In genomic region chr2:208311954-208312353, GRCh38 we compare ENCODE assay signal across 9 cellular contexts. TPM values are rescaled to one million over a fixed set of nuclear protein-coding genes. Genes with fewer than 3 reads are reported as not detected.
DNase-seq lines count a peak whose midpoint lies in the region; ATAC-seq and TF ChIP-seq lines count a peak whose summit lies in the region.
"Had no signal": no experiment of that assay in that cellular context is flagged by ENCODE, and none has a peak within 500 bp of the region (broad histone marks: within the 10 kb centered on the region; RNA-seq: fewer than 3 reads in every experiment).

No MANE protein-coding gene starts in this region.

- peaks cover 15% of the 10 kb centered on the region for H3K36me3 ChIP-seq in mammary epithelial cell (ENCODE audit: insufficient read depth, low read length)

- no peaks in the 10 kb centered on the region for H3K27me3 Mint-ChIP-seq in MCF 10A (ENCODE audit: insufficient read depth, unreplicated experiment)
- H3K27me3 Mint-ChIP-seq in IgD-negative memory B cell: no peaks in the 10 kb centered on the region
- no peaks in the 10 kb centered on the region for H3K27me3 Mint-ChIP-seq in glutamatergic neuron (ENCODE audit: unreplicated experiment)

- CTCF ChIA-PET in mammary epithelial cell (lab: Charles Lee; ENCODE audit: low non-redundant PET) (no interaction called here), MCF 10A (lab: Yijun Ruan, JAX) (interaction anchor here (0.7 kb wide), 1 partner anchor 137 kb away, joined by 4 read pairs; no protein-coding TSS in a partner anchor)

- no peaks in the 10 kb centered on the region for H3K79me2 ChIP-seq in mammary epithelial cell (ENCODE audit: insufficient read depth, low read length)

- DNase-seq in mammary epithelial cell (peak; percentile 5), MCF 10A (ENCODE audit: unreplicated experiment) (no peak), NOMO-1 treated with DMSO at 0.1 percent for 48 hours (lab: John Stamatoyannopoulos, UW; ENCODE audit: unreplicated experiment) (no peak), T-helper 9 cell (no peak), glutamatergic neuron (no peak)
- DNase-seq in effector CD4-positive, alpha-beta T cell: no peak
- DNase-seq: AML-193 had no signal

- H3K36me3 Mint-ChIP-seq in MCF 10A (ENCODE audit: insufficient read depth, unreplicated experiment) (peaks cover 35% of the 10 kb centered on the region), IgD-negative memory B cell (peaks cover 6% of the 10 kb centered on the region), glutamatergic neuron (ENCODE audit: unreplicated experiment) (peaks cover 5% of the 10 kb centered on the region)

- H2AFZ ChIP-seq in mammary epithelial cell (ENCODE audit: low read depth, low read length): no peak overlapping the region

- no peak overlapping the region for H3K4me2 ChIP-seq in mammary epithelial cell (ENCODE audit: insufficient read depth, low read depth, low read length)

- no peak overlapping the region for H3K4me3 ChIP-seq in mammary epithelial cell (replicated peaks in 1 of 3; ENCODE audit: insufficient read depth in 1 of 3, low read depth in 2 of 3, low read length in 3 of 3)

- H3K4me1 Mint-ChIP-seq in MCF 10A (ENCODE audit: insufficient read depth, unreplicated experiment) (peaks cover 7% of the 10 kb centered on the region), IgD-negative memory B cell (peaks cover 21 to 38% (median 24%) of the 10 kb centered on the region in 3 donors), glutamatergic neuron (ENCODE audit: low read depth, unreplicated experiment) (no peaks in the 10 kb centered on the region)

- no peak overlapping the region for H3K27ac ChIP-seq in mammary epithelial cell (ENCODE audit: insufficient read depth, low read depth, low read length)

- H3K4me3 Mint-ChIP-seq in MCF 10A (ENCODE audit: unreplicated experiment) (no peak overlapping the region), IgD-negative memory B cell (peak overlapping the region; percentile 93 to 98 (median 94)), glutamatergic neuron (ENCODE audit: unreplicated experiment) (no peak overlapping the region)

- H3K4me1 ChIP-seq in mammary epithelial cell (ENCODE audit: insufficient read depth, low read length): no peaks in the 10 kb centered on the region

- H3K9ac ChIP-seq in mammary epithelial cell (ENCODE audit: insufficient read depth, low read length): no peak overlapping the region

- ATAC-seq in HG02642 (IDR thresholded peaks at IDR 0.05; ENCODE audit: poor library complexity, unreplicated experiment): peak; percentile 48

- H3K27ac Mint-ChIP-seq in MCF 10A (ENCODE audit: low read depth, unreplicated experiment): no peak overlapping the region
- H3K27ac Mint-ChIP-seq in IgD-negative memory B cell: peak overlapping the region; percentile 96 to 99 (median 96)
- H3K27ac Mint-ChIP-seq in glutamatergic neuron (ENCODE audit: unreplicated experiment): no peak overlapping the region

- TF ChIP-seq CTCF in mammary epithelial cell (conservative IDR thresholded peaks at IDR 0.05 in 1 of 2, IDR thresholded peaks at IDR 0.05 in 1 of 2; ENCODE audit: extremely low read depth in 1 of 2, insufficient read depth in 1 of 2, low read depth in 1 of 2, low read length in 2 of 2): no peak
- TF ChIP-seq CTCF in MCF 10A (IDR thresholded peaks at IDR 0.05; ENCODE audit: unreplicated experiment): no peak
- TF ChIP-seq CTCF in glutamatergic neuron (IDR thresholded peaks at IDR 0.05; ENCODE audit: partially characterized antibody, unreplicated experiment): no peak

- H4K20me1 ChIP-seq in mammary epithelial cell (ENCODE audit: insufficient read depth, low read length): no peaks in the 10 kb centered on the region

- H3K9me3 Mint-ChIP-seq in MCF 10A (ENCODE audit: unreplicated experiment) (no peaks in the 10 kb centered on the region), IgD-negative memory B cell (no peaks in the 10 kb centered on the region), glutamatergic neuron (ENCODE audit: unreplicated experiment) (no peaks in the 10 kb centered on the region)

- intact Hi-C loops in mammary epithelial cell (cut with micrococcal nuclease) (no loop called here), MCF 10A (cut with micrococcal nuclease) (no loop called here)

- in situ Hi-C loops in mammary epithelial cell (cut with MboI; ENCODE audit: low sequenced_read_pairs in 2 of 2): no loop called here

- 85% methylated on average over 4 of the region's 4 CpGs for WGBS in mammary epithelial cell (ENCODE audit: low coverage, missing lambda C conversion rate)

- no peaks in the 10 kb centered on the region for H3K9me3 ChIP-seq in mammary epithelial cell (replicated peaks; ENCODE audit: insufficient read depth, low read length)

- BruUV-seq in mammary epithelial cell (replicated peaks; lab: Mats Ljungman, UMichigan) (no TSS peak), MCF 10A (replicated peaks; lab: Mats Ljungman, UMichigan) (no TSS peak)

- no peaks in the 10 kb centered on the region for H3K27me3 ChIP-seq in mammary epithelial cell (ENCODE audit: insufficient read depth, low read length)

- POLR2A ChIA-PET in MCF 10A (lab: Yijun Ruan, JAX): interaction anchor here (1.3 to 1.6 kb wide), 2 partner anchors 8 to 9 kb away, joined by 5 read pairs; no protein-coding TSS in a partner anchor

- dilution Hi-C loops in mammary epithelial cell (cut with HindIII; ENCODE audit: low sequenced_read_pairs): no loop called here

RNA-seq across cellular contexts. Expression of gene PIKFYVE, which starts 45.9 kb away (rescaled TPM):
- total RNA-seq in mammary epithelial cell (10 to 100 TPM; 31.9 to 44.2 TPM), MCF 10A (2022) (22.8 and 27.2 TPM in 2 replicates), glutamatergic neuron (ENCODE audit: unreplicated experiment) (46.8 TPM)
- polyA plus RNA-seq in mammary epithelial cell (11.8 TPM), IgD-negative memory B cell (15.5 TPM)
- 24.4 TPM for polyA minus RNA-seq in mammary epithelial cell

RNA-seq across cellular contexts. Expression of gene IDH1, which starts 57.1 kb away (rescaled TPM):
- total RNA-seq in mammary epithelial cell (100 to 1,000 TPM; 113 to 125 TPM), MCF 10A (2022) (50.2 and 122 TPM in 2 replicates), glutamatergic neuron (ENCODE audit: unreplicated experiment) (308 TPM)
- polyA plus RNA-seq in mammary epithelial cell (110 TPM), IgD-negative memory B cell (9.9 TPM)
- polyA minus RNA-seq in mammary epithelial cell: 73.6 TPM

Comparison
In these comparisons a context has a peak if more than half of its experiments do, and no peak if none do; other contexts are left out.
1. H3K27ac Mint-ChIP-seq: peak in IgD-negative memory B cell (3 of 3); none in MCF 10A (single experiment) and glutamatergic neuron (single experiment).
2. H3K4me3 Mint-ChIP-seq: peak in IgD-negative memory B cell (4 of 4); none in MCF 10A (single experiment) and glutamatergic neuron (single experiment).